In the genomic region with DNA sequence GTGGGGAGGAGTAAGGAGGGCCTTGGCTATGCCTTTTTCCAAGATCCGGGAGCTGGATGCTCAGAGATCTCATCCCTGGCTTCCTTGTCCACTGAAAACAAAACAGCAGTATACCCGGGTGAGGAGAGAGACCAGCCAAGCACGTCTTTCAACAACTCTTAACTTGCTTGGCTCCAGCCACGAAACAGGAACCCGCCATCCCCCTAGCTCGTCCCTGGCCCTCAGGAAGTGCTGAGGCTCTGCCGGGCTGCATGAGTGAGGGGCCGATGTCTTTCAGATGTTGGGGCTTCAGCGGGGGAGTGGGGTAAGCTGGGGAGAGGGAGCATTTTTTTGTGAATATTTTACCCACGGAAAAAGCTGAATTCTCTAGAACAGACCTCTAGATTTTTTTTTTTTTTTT, we compare ENCODE assay signal across 13 cellular contexts.
DNase-seq lines count a peak whose midpoint lies in the region; ATAC-seq, FAIRE-seq and TF ChIP-seq lines count a peak whose summit lies in the region.
"Had no signal": no experiment of that assay in that cellular context is flagged by ENCODE, and none has a peak within 500 bp of the region (broad histone marks: within the 10 kb centered on the region; RNA-seq: fewer than 3 reads in every experiment).

No MANE protein-coding gene starts in this region.

- TF ChIP-seq CTCF in astrocyte (IDR thresholded peaks at IDR 0.05; ENCODE audit: insufficient read depth, low read depth, low read length), result no peak
- no peak for TF ChIP-seq CTCF in left lung (IDR thresholded peaks at IDR 0.05)
- TF ChIP-seq CTCF in tibial nerve (IDR thresholded peaks at IDR 0.05), result no peak
- no peak for TF ChIP-seq CTCF in ovary (IDR thresholded peaks at IDR 0.05)

- peak; percentile 56 for ATAC-seq in left lung
- no peak for ATAC-seq in HG02840 (IDR thresholded peaks at IDR 0.05; ENCODE audit: low FRiP score, unreplicated experiment)
- ATAC-seq: activated CD8-positive, alpha-beta memory T cell treated with anti-CD3 and anti-CD28 coated beads, Interleukin-2, amount 10 ng/mL, durations not matched to agents 7 days and 5 days had no signal

- H3K4me3 ChIP-seq in astrocyte (ENCODE audit: insufficient read depth, low read depth, low read length) (no peak overlapping the region), left lung (no peak overlapping the region), tibial nerve (no peak overlapping the region), ovary (no peak overlapping the region)
- H3K4me3 ChIP-seq: right lobe of liver had no signal

- H3K9ac ChIP-seq in astrocyte (ENCODE audit: low read length), result peak overlapping the region; percentile 55

- CTCF ChIA-PET in HEK293T (lab: Yijun Ruan, JAX), result interaction anchor here (0.5 to 1.4 kb wide), 5 partner anchors 32 to 229 kb away, joined by 3 to 4 read pairs (median 3); no protein-coding TSS in a partner anchor

- H3K36me3 Mint-ChIP-seq in astrocyte (ENCODE audit: low read depth, unreplicated experiment), result peaks cover 3% of the 10 kb centered on the region
- H3K36me3 Mint-ChIP-seq: activated CD8-positive, alpha-beta memory T cell treated with anti-CD3 and anti-CD28 coated beads, Interleukin-2, amount 10 ng/mL, durations not matched to agents 7 days and 5 days; immature natural killer cell had no signal

- no peaks in the 10 kb centered on the region for H3K79me2 ChIP-seq in astrocyte (ENCODE audit: insufficient read depth, low read length)

- no peak for TF ChIP-seq EP300 in tibial nerve (IDR thresholded peaks at IDR 0.05)
- no peak for TF ChIP-seq EP300 in ovary (IDR thresholded peaks at IDR 0.05)

- FAIRE-seq in astrocyte (lab: Jason Lieb, UNC), result no peak

- 31 to 33% methylated on average over 10 of the region's 10 CpGs for WGBS in tibial nerve, 2 donors
- 2 to 10% (median 5%) methylated on average over 10 of the region's 10 CpGs for WGBS in ovary, 3 donors

- no peaks in the 10 kb centered on the region for H3K27me3 ChIP-seq in astrocyte (ENCODE audit: insufficient read depth, low read length)
- H3K27me3 ChIP-seq in left lung, result peaks cover 0 to 11% of the 10 kb centered on the region in 2 donors
- H3K27me3 ChIP-seq in tibial nerve, result no peaks in the 10 kb centered on the region
- H3K27me3 ChIP-seq in ovary, result no peaks in the 10 kb centered on the region
- H3K27me3 ChIP-seq: right lobe of liver had no signal

- DNase-seq in Kasumi-1 (lab: John Stamatoyannopoulos, UW), result peak; percentile 31 to 59
- DNase-seq in astrocyte (ENCODE audit: low read depth), result peak; percentile 67
- DNase-seq in left lung, result peak in 1 of 2 donors; percentile 58
- DNase-seq in tibial nerve (ENCODE audit: low spot score in 2 of 2), result no peak
- DNase-seq in Ammon's horn (ENCODE audit: low spot score), result no peak
- no peak for DNase-seq in HEK293T (ENCODE audit: extremely low spot score)
- DNase-seq in ovary, result no peak
- DNase-seq: activated CD8-positive, alpha-beta memory T cell treated with anti-CD3 and anti-CD28 coated beads, Interleukin-2, amount 10 ng/mL, durations not matched to agents 7 days and 5 days; immature natural killer cell; SHP77 had no signal

- TF ChIP-seq POLR2A in tibial nerve (IDR thresholded peaks at IDR 0.05), result no peak
- no peak for TF ChIP-seq POLR2A in ovary (IDR thresholded peaks at IDR 0.05)

- H3K4me3 Mint-ChIP-seq in astrocyte (ENCODE audit: unreplicated experiment), result no peak overlapping the region
- H3K4me3 Mint-ChIP-seq: activated CD8-positive, alpha-beta memory T cell treated with anti-CD3 and anti-CD28 coated beads, Interleukin-2, amount 10 ng/mL, durations not matched to agents 7 days and 5 days; immature natural killer cell; stimulated activated naive CD8-positive, alpha-beta T cell treated with anti-CD3 and anti-CD28 coated beads, Interleukin-15, Interleukin-2, amounts not matched to agents 100 ng/mL and 50 ng/mL, for 24 hours had no signal

- no peaks in the 10 kb centered on the region for H3K9me3 Mint-ChIP-seq in astrocyte (ENCODE audit: unreplicated experiment)
- H3K9me3 Mint-ChIP-seq: immature natural killer cell had no signal

- peak overlapping the region; percentile 70 for H2AFZ ChIP-seq in astrocyte (ENCODE audit: low read depth, low read length)

- peak overlapping the region; percentile 83 for H3K4me2 ChIP-seq in astrocyte (ENCODE audit: low read length)

- intact Hi-C loops in left lung (cut with DNase I) (loop anchor here in 1 of 2 donors (10.0 kb wide), 1 partner anchor 229 kb away; the partner anchor contains the start of gene CACNA1C), ovary (cut with DNase I) (loop anchor here in 1 of 4 donors (10.0 kb wide), 1 partner anchor 229 kb away; the partner anchor contains the start of gene CACNA1C)

- H3K36me3 ChIP-seq in astrocyte (ENCODE audit: insufficient read depth, low read length), result no peaks in the 10 kb centered on the region
- no peaks in the 10 kb centered on the region for H3K36me3 ChIP-seq in left lung
- H3K36me3 ChIP-seq in tibial nerve, result no peaks in the 10 kb centered on the region
- H3K36me3 ChIP-seq in ovary, result no peaks in the 10 kb centered on the region
- H3K36me3 ChIP-seq: right lobe of liver had no signal

- POLR2A ChIA-PET in HEK293T (lab: Yijun Ruan, JAX), result no interaction called here

- peaks cover 27% of the 10 kb centered on the region for H3K27me3 Mint-ChIP-seq in astrocyte (ENCODE audit: low read depth, unreplicated experiment)

- H3K9me3 ChIP-seq in astrocyte (ENCODE audit: insufficient read depth, low read depth, low read length) (no peaks in the 10 kb centered on the region), left lung (no peaks in the 10 kb centered on the region), tibial nerve (no peaks in the 10 kb centered on the region), ovary (no peaks in the 10 kb centered on the region)
- H3K9me3 ChIP-seq: right lobe of liver had no signal

- H3K4me1 ChIP-seq in astrocyte (ENCODE audit: insufficient read depth, low read length) (peaks cover 26% of the 10 kb centered on the region), left lung (peaks cover 28 to 42% of the 10 kb centered on the region in 2 donors), tibial nerve (peaks cover 0 to 52% (median 24%) of the 10 kb centered on the region in 4 donors), ovary (ENCODE audit: insufficient read depth) (peaks cover 4% of the 10 kb centered on the region)
- H3K4me1 ChIP-seq: right lobe of liver had no signal

- peaks cover 16% of the 10 kb centered on the region for H3K4me1 Mint-ChIP-seq in astrocyte (ENCODE audit: low read depth, unreplicated experiment)
- H3K4me1 Mint-ChIP-seq: activated CD8-positive, alpha-beta memory T cell treated with anti-CD3 and anti-CD28 coated beads, Interleukin-2, amount 10 ng/mL, durations not matched to agents 7 days and 5 days; immature natural killer cell had no signal

- no peaks in the 10 kb centered on the region for H4K20me1 ChIP-seq in astrocyte (ENCODE audit: insufficient read depth, low read length)

- H3K27ac ChIP-seq in astrocyte (ENCODE audit: low read depth, low read length) (peak overlapping the region; percentile 65), left lung (peak overlapping the region in 1 of 2 donors; percentile 56), tibial nerve (peak overlapping the region in 3 of 4 donors; percentile 19 to 58 (median 49)), ovary (no peak overlapping the region)
- H3K27ac ChIP-seq: right lobe of liver had no signal

- H3K27ac Mint-ChIP-seq in astrocyte (ENCODE audit: unreplicated experiment), result no peak overlapping the region
- H3K27ac Mint-ChIP-seq: activated CD8-positive, alpha-beta memory T cell treated with anti-CD3 and anti-CD28 coated beads, Interleukin-2, amount 10 ng/mL, durations not matched to agents 7 days and 5 days; immature natural killer cell; stimulated activated naive CD8-positive, alpha-beta T cell treated with anti-CD3 and anti-CD28 coated beads, Interleukin-15, Interleukin-2, amounts not matched to agents 100 ng/mL and 50 ng/mL, for 24 hours had no signal

TF ChIP-seq in HEK293T, 16 proteins besides CTCF, POLR2A, EP300 and RAD21:
- TF ChIP-seq NFRKB (IDR thresholded peaks at IDR 0.05) (no peak), SP1 (IDR thresholded peaks at IDR 0.05) (no peak), L3MBTL2 (conservative IDR thresholded peaks at IDR 0.05) (no peak), TARDBP (IDR thresholded peaks at IDR 0.05) (no peak), FOXA1 (IDR thresholded peaks at IDR 0.05) (no peak), BHLHE40 (IDR thresholded peaks at IDR 0.05; ENCODE audit: borderline replicate concordance) (no peak), FOXK2 (IDR thresholded peaks at IDR 0.05) (no peak), FOXM1 (IDR thresholded peaks at IDR 0.05; ENCODE audit: borderline replicate concordance) (no peak), LEF1 (IDR thresholded peaks at IDR 0.05; ENCODE audit: borderline replicate concordance) (no peak), SUZ12 (IDR thresholded peaks at IDR 0.05) (no peak), HDGF (IDR thresholded peaks at IDR 0.05; ENCODE audit: borderline replicate concordance) (no peak)
- TF ChIP-seq, protein P1, sequence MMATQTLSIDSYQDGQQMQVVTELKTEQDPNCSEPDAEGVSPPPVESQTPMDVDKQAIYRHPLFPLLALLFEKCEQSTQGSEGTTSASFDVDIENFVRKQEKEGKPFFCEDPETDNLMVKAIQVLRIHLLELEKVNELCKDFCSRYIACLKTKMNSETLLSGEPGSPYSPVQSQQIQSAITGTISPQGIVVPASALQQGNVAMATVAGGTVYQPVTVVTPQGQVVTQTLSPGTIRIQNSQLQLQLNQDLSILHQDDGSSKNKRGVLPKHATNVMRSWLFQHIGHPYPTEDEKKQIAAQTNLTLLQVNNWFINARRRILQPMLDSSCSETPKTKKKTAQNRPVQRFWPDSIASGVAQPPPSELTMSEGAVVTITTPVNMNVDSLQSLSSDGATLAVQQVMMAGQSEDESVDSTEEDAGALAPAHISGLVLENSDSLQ (IDR thresholded peaks at IDR 0.05), result no peak

Comparison
In these comparisons a context has a peak if more than half of its experiments do, and no peak if none do; other contexts are left out.
1. DNase-seq: peak in Kasumi-1 (2 of 2) and astrocyte (single experiment); none in tibial nerve (0 of 2), Ammon's horn (single experiment), HEK293T (single experiment) and ovary (0 of 5).
2. H3K27ac ChIP-seq: peak in astrocyte (single experiment) and tibial nerve (3 of 4); none in ovary (0 of 2).